ENCODE assay signal across 1 cellular context in the genomic region with DNA sequence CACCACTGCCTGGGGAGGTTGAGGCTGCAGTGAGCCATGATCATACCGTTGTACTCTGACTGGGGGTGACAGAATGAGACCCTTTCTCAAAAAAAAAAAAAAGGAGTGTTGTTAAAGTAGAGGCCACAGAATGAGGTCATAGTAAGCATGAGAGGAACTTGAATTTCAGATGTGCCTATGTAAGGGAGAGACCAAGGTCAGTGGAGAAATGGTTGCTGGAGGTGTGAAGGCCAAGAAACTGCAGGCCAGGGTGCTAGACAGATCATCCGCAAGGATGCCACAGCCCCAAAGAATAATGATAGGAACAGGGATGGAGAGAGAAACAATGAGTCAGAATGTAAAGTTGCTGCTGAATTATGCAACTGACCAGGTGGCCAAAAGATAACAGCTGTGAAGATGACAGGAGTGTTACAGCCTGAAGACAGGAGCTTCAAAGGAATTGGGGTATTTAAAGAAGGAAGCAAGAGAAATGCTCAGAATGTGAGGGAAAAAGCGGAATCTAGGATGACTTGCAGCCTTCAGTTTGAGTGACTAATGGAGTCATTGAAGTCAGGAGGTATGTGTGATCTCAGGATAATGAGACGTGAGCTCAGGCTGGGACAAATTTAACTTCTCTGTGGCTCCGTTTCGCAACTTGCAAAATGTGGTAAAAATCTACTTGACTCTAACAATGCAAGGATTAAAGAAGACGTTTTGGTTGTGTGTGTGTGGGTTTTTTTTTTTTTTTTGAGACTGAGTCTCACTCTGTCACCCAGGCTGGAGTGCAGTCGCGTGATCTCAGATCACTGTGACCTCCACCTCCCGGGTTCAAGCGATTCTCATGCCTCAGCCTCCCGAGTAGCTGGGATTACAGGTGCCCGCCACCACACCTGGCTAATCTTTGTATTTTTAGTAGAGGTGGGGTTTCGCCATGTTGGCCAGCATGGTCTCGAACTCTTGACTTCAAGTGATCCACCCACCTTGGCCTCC.
TF ChIP-seq lines count a peak whose summit lies in the region.

No MANE protein-coding gene starts in this region.

TF ChIP-seq in K562, 482 proteins besides CTCF, POLR2A, EP300 and RAD21 (continued from another document and continues in another):
- TF ChIP-seq ZNF133 (CRISPR knock-in tag; IDR thresholded peaks at IDR 0.05) (no peak), ZNF717 (CRISPR knock-in tag; IDR thresholded peaks at IDR 0.05) (no peak), YBX1 (IDR thresholded peaks at IDR 0.05) (no peak), NR1H2 (CRISPR knock-in tag; IDR thresholded peaks at IDR 0.05) (no peak), ZNF175 (CRISPR knock-in tag; IDR thresholded peaks at IDR 0.05; ENCODE audit: low read depth) (peak; percentile 91; the same call in 1 of the 2 replicates), ZNF23 (CRISPR knock-in tag; IDR thresholded peaks at IDR 0.05) (no peak), PRPF4 (IDR thresholded peaks at IDR 0.05; ENCODE audit: insufficient read depth, low read depth, low read length, poor library complexity, severe bottlenecking) (no peak), ZNF436 (CRISPR knock-in tag; IDR thresholded peaks at IDR 0.05) (no peak), CLOCK (CRISPR knock-in tag; IDR thresholded peaks at IDR 0.05; ENCODE audit: borderline replicate concordance) (no peak), ZNF146 (CRISPR knock-in tag; IDR thresholded peaks at IDR 0.05; ENCODE audit: unreplicated experiment) (no peak), NFATC3 (IDR thresholded peaks at IDR 0.05) (peak; percentile 94), FOS (IDR thresholded peaks at IDR 0.05; ENCODE audit: extremely low read depth, insufficient read length) (peak; percentile 64), CREM (IDR thresholded peaks at IDR 0.05; ENCODE audit: low read depth) (peak; percentile 73), MXI1 (IDR thresholded peaks at IDR 0.05; ENCODE audit: low read depth, low read length) (peak; percentile 83; the same call in 1 of the 2 replicates), SIN3B (IDR thresholded peaks at IDR 0.05; ENCODE audit: low read depth) (no peak), LARP7 (IDR thresholded peaks at IDR 0.05) (peak; percentile 51; the same call in 1 of the 2 replicates), FOXA1 (IDR thresholded peaks at IDR 0.05; ENCODE audit: borderline replicate concordance) (no peak), ZNF316 (IDR thresholded peaks at IDR 0.05) (peak; percentile 98), ZKSCAN3 (CRISPR knock-in tag; IDR thresholded peaks at IDR 0.05) (no peak), CBX3 (IDR thresholded peaks at IDR 0.05; ENCODE audit: borderline replicate concordance in 1 of 2, low read length in 2 of 2) (peak in 1 of 2 experiments; percentile 87; a peak in 2 of 3 replicates), ETV1 (tag; conservative IDR thresholded peaks at IDR 0.05; ENCODE audit: low read depth) (peak; percentile 84), ASH1L (IDR thresholded peaks at IDR 0.05; ENCODE audit: borderline replicate concordance, low read depth, partially characterized antibody) (peak; percentile 42), ZNF347 (CRISPR knock-in tag; IDR thresholded peaks at IDR 0.05; ENCODE audit: low read depth) (no peak), BCOR (IDR thresholded peaks at IDR 0.05) (peak; percentile 64; the same call in 1 of the 2 replicates), BACH1 (tag; IDR thresholded peaks at IDR 0.05) (peak; percentile 88), ZBTB26 (CRISPR knock-in tag; IDR thresholded peaks at IDR 0.05) (no peak), SMAD2 (IDR thresholded peaks at IDR 0.05; ENCODE audit: low read depth, low read length) (no peak), ZBED1 (IDR thresholded peaks at IDR 0.05) (0 out of 2 replicates have a peak, but pooled peaks have one; percentile 3), ZNF282 (CRISPR knock-in tag; IDR thresholded peaks at IDR 0.05) (no peak), FUS (optimal IDR thresholded peaks at IDR 0.05; ENCODE audit: low read depth, low read length) (no peak), ZFP30 (CRISPR knock-in tag; IDR thresholded peaks at IDR 0.05; ENCODE audit: borderline replicate concordance) (no peak), SRSF1 (IDR thresholded peaks at IDR 0.05; ENCODE audit: low read depth, low read length) (no peak), NONO (IDR thresholded peaks at IDR 0.05; ENCODE audit: low read depth in 2 of 2, low read length in 1 of 2) (peak in 1 of 2 experiments; percentile 53; a peak in 1 of 4 replicates), CHD4 (IDR thresholded peaks at IDR 0.05; ENCODE audit: insufficient read depth, insufficient replicate concordance, low read depth, low read length, poor library complexity, severe bottlenecking) (no peak), SMARCE1 (IDR thresholded peaks at IDR 0.05) (peak; percentile 100), PRMT5 (CRISPR knock-in tag; IDR thresholded peaks at IDR 0.05) (no peak), ZNF695 (CRISPR knock-in tag; IDR thresholded peaks at IDR 0.05) (no peak), COPS2 (conservative IDR thresholded peaks at IDR 0.05) (no peak), EGR1 (conservative IDR thresholded peaks at IDR 0.05) (no peak), PTRF (tag; IDR thresholded peaks at IDR 0.05) (peak; percentile 63; the same call in 1 of the 2 replicates), MTF1 (CRISPR knock-in tag; IDR thresholded peaks at IDR 0.05; ENCODE audit: borderline replicate concordance) (0 out of 2 replicates have a peak, but pooled peaks have one; percentile 27), KAT2B (IDR thresholded peaks at IDR 0.05; ENCODE audit: low read depth, low read length) (no peak), ZNF766 (CRISPR knock-in tag; conservative IDR thresholded peaks at IDR 0.05) (peak; percentile 95), POLR2G (IDR thresholded peaks at IDR 0.05; ENCODE audit: low read depth, low read length) (no peak), SMARCC2 (IDR thresholded peaks at IDR 0.05; ENCODE audit: low read depth) (peak; percentile 100), PYGO2 (tag; IDR thresholded peaks at IDR 0.05) (peak; percentile 69), C11orf30 (IDR thresholded peaks at IDR 0.05; ENCODE audit: low read depth) (peak; percentile 97), SIN3A (IDR thresholded peaks at IDR 0.05; ENCODE audit: borderline replicate concordance in 2 of 2, control insufficient read depth in 1 of 2, low read depth in 2 of 2, low read length in 2 of 2) (peak; percentile 91 to 98; a peak in 3 of 4 replicates), ZNF398 (CRISPR knock-in tag; IDR thresholded peaks at IDR 0.05) (no peak)
- TF ChIP-seq, protein P1, sequence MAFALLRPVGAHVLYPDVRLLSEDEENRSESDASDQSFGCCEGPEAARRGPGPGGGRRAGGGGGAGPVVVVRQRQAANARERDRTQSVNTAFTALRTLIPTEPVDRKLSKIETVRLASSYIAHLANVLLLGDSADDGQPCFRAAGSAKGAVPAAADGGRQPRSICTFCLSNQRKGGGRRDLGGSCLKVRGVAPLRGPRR (CRISPR knock-in tag; IDR thresholded peaks at IDR 0.05), result 0 out of 2 replicates have a peak, but pooled peaks have one; percentile 13
- TF ChIP-seq, protein P2, sequence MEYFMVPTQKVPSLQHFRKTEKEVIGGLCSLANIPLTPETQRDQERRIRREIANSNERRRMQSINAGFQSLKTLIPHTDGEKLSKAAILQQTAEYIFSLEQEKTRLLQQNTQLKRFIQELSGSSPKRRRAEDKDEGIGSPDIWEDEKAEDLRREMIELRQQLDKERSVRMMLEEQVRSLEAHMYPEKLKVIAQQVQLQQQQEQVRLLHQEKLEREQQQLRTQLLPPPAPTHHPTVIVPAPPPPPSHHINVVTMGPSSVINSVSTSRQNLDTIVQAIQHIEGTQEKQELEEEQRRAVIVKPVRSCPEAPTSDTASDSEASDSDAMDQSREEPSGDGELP (CRISPR knock-in tag; IDR thresholded peaks at IDR 0.05; ENCODE audit: borderline replicate concordance), result peak; percentile 99
- TF ChIP-seq, protein P3, sequence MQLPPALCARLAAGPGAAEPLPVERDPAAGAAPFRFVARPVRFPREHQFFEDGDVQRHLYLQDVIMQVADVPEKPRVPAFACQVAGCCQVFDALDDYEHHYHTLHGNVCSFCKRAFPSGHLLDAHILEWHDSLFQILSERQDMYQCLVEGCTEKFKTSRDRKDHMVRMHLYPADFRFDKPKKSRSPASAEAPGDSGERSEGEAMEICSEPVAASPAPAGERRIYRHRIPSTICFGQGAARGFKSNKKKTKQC (CRISPR knock-in tag; IDR thresholded peaks at IDR 0.05), result peak; percentile 65; the same call in 1 of the 2 replicates
- TF ChIP-seq, protein P4, sequence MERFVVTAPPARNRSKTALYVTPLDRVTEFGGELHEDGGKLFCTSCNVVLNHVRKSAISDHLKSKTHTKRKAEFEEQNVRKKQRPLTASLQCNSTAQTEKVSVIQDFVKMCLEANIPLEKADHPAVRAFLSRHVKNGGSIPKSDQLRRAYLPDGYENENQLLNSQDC (CRISPR knock-in tag; IDR thresholded peaks at IDR 0.05), result no peak
- TF ChIP-seq, protein P5, sequence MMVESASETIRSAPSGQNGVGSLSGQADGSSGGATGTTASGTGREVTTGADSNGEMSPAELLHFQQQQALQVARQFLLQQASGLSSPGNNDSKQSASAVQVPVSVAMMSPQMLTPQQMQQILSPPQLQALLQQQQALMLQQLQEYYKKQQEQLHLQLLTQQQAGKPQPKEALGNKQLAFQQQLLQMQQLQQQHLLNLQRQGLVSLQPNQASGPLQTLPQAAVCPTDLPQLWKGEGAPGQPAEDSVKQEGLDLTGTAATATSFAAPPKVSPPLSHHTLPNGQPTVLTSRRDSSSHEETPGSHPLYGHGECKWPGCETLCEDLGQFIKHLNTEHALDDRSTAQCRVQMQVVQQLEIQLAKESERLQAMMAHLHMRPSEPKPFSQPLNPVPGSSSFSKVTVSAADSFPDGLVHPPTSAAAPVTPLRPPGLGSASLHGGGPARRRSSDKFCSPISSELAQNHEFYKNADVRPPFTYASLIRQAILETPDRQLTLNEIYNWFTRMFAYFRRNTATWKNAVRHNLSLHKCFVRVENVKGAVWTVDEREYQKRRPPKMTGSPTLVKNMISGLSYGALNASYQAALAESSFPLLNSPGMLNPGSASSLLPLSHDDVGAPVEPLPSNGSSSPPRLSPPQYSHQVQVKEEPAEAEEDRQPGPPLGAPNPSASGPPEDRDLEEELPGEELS (CRISPR knock-in tag; IDR thresholded peaks at IDR 0.05; ENCODE audit: borderline replicate concordance), result no peak
- TF ChIP-seq, protein P6, sequence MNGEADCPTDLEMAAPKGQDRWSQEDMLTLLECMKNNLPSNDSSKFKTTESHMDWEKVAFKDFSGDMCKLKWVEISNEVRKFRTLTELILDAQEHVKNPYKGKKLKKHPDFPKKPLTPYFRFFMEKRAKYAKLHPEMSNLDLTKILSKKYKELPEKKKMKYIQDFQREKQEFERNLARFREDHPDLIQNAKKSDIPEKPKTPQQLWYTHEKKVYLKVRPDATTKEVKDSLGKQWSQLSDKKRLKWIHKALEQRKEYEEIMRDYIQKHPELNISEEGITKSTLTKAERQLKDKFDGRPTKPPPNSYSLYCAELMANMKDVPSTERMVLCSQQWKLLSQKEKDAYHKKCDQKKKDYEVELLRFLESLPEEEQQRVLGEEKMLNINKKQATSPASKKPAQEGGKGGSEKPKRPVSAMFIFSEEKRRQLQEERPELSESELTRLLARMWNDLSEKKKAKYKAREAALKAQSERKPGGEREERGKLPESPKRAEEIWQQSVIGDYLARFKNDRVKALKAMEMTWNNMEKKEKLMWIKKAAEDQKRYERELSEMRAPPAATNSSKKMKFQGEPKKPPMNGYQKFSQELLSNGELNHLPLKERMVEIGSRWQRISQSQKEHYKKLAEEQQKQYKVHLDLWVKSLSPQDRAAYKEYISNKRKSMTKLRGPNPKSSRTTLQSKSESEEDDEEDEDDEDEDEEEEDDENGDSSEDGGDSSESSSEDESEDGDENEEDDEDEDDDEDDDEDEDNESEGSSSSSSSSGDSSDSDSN (IDR thresholded peaks at IDR 0.05; ENCODE audit: borderline replicate concordance in 1 of 2, low read depth in 2 of 2, low read length in 2 of 2), result 0 out of 4 replicates have a peak, but pooled peaks of 1 of the 2 experiments have one; percentile 39
